ENCODE assay signal across 12 cellular contexts in genomic region chr10:80501381-80501912, GRCh38. TPM values are rescaled to one million over a fixed set of nuclear protein-coding genes. Genes with fewer than 3 reads are reported as not detected.
DNase-seq lines count a peak whose midpoint lies in the region; ATAC-seq and TF ChIP-seq lines count a peak whose summit lies in the region.
"Had no signal": no experiment of that assay in that cellular context is flagged by ENCODE, and none has a peak within 500 bp of the region (broad histone marks: within the 10 kb centered on the region; RNA-seq: fewer than 3 reads in every experiment).

No MANE protein-coding gene starts in this region.

- TF ChIP-seq CTCF in colonic mucosa (IDR thresholded peaks at IDR 0.05): no peak
- TF ChIP-seq CTCF in neural crest cell (conservative IDR thresholded peaks at IDR 0.05): no peak

- H3K9me3 ChIP-seq in CD4-positive, CD25-positive, alpha-beta regulatory T cell (ENCODE audit: control insufficient read depth in 2 of 2, low read length in 2 of 2): peaks cover 3 to 4% of the 10 kb centered on the region in 2 experiments
- H3K9me3 ChIP-seq in colonic mucosa: no peaks in the 10 kb centered on the region

- DNase-seq in CD4-positive, CD25-positive, alpha-beta regulatory T cell: no peak
- DNase-seq in M059J (ENCODE audit: low read depth) (peak; percentile 82), colonic mucosa (no peak), neural crest cell (ENCODE audit: low read depth, low spot score) (no peak), NCI-H1417 treated with DMSO at 0.1 percent for 48 hours (lab: John Stamatoyannopoulos, UW) (no peak), cortex of kidney (lab: John Stamatoyannopoulos, UW) (no peak), NCI-H2107 (lab: John Stamatoyannopoulos, UW) (no peak)
- DNase-seq: activated CD4-positive, alpha-beta T cell treated with anti-CD3 and anti-CD28 coated beads, Interleukin-2, amount 50 U/mL, for 4 hours; midbrain had no signal

- H3K4me3 ChIP-seq in CD4-positive, CD25-positive, alpha-beta regulatory T cell (ENCODE audit: low read depth, low read length): peak overlapping the region; percentile 16
- no peak overlapping the region for H3K4me3 ChIP-seq in colonic mucosa

- peak overlapping the region; percentile 64 for H3K27ac ChIP-seq in CD4-positive, CD25-positive, alpha-beta regulatory T cell (ENCODE audit: insufficient read depth, low read length, poor library complexity, severe bottlenecking)
- H3K27ac ChIP-seq in colonic mucosa: peak overlapping the region; percentile 18

- peak overlapping the region in 2 of 3 donors; percentile 89 to 97 for H3K27ac Mint-ChIP-seq in CD4-positive, CD25-positive, alpha-beta regulatory T cell
- peak overlapping the region; percentile 39 for H3K27ac Mint-ChIP-seq in neural crest cell (ENCODE audit: unreplicated experiment)

- no peaks in the 10 kb centered on the region for H3K27me3 Mint-ChIP-seq in CD4-positive, CD25-positive, alpha-beta regulatory T cell
- H3K27me3 Mint-ChIP-seq in neural crest cell (ENCODE audit: low read depth): no peaks in the 10 kb centered on the region

- peaks cover 0 to 6% (median 0%) of the 10 kb centered on the region in 7 donors for H3K9me3 Mint-ChIP-seq in CD4-positive, CD25-positive, alpha-beta regulatory T cell
- H3K9me3 Mint-ChIP-seq in neural crest cell: no peaks in the 10 kb centered on the region

- H3K36me3 ChIP-seq in CD4-positive, CD25-positive, alpha-beta regulatory T cell (ENCODE audit: control insufficient read depth, insufficient read depth, low read length): peaks cover 13% of the 10 kb centered on the region
- no peaks in the 10 kb centered on the region for H3K36me3 ChIP-seq in colonic mucosa

- H3K4me1 Mint-ChIP-seq in CD4-positive, CD25-positive, alpha-beta regulatory T cell: peaks cover 29 to 96% (median 79%) of the 10 kb centered on the region in 4 donors
- peaks cover 87% of the 10 kb centered on the region for H3K4me1 Mint-ChIP-seq in neural crest cell

- peaks cover 94% of the 10 kb centered on the region for H3K4me1 ChIP-seq in CD4-positive, CD25-positive, alpha-beta regulatory T cell (ENCODE audit: control insufficient read depth, insufficient read depth, low read length, poor library complexity, severe bottlenecking)
- peaks cover 54% of the 10 kb centered on the region for H3K4me1 ChIP-seq in colonic mucosa

- intact Hi-C loops in colonic mucosa (cut with DNase I): no loop called here

- H3K36me3 Mint-ChIP-seq in CD4-positive, CD25-positive, alpha-beta regulatory T cell: peaks cover 37% of the 10 kb centered on the region
- peaks cover 13% of the 10 kb centered on the region for H3K36me3 Mint-ChIP-seq in neural crest cell (ENCODE audit: low read depth)

- H3K27me3 ChIP-seq in CD4-positive, CD25-positive, alpha-beta regulatory T cell (ENCODE audit: control insufficient read depth, insufficient read depth, low read length): no peaks in the 10 kb centered on the region
- no peaks in the 10 kb centered on the region for H3K27me3 ChIP-seq in colonic mucosa

- ATAC-seq in CD4-positive, CD25-positive, alpha-beta regulatory T cell (ENCODE audit: low read depth in 2 of 2): no peak
- no peak for ATAC-seq in HG03196 (IDR thresholded peaks at IDR 0.05; ENCODE audit: unreplicated experiment)

- H3K9ac ChIP-seq in colonic mucosa (ENCODE audit: low read depth in 2 of 2, low read length in 2 of 2): no peak overlapping the region

- peak overlapping the region in 3 of 4 donors; percentile 15 to 85 (median 81) for H3K4me3 Mint-ChIP-seq in CD4-positive, CD25-positive, alpha-beta regulatory T cell
- no peak overlapping the region for H3K4me3 Mint-ChIP-seq in neural crest cell

RNA-seq across cellular contexts. Expression of gene SH2D4B, which starts 36.3 kb away (rescaled TPM):
- 0.25 TPM for total RNA-seq in CD4-positive, CD25-positive, alpha-beta regulatory T cell
- not detected for polyA plus RNA-seq in CD4-positive, CD25-positive, alpha-beta regulatory T cell
- not detected in 2 replicates for total RNA-seq in M059J (2014; rRNA removed; shearing (Covaris generic))
- not detected for total RNA-seq in colonic mucosa
- total RNA-seq in neural crest cell: 0.09 and 0.16 TPM in 2 replicates
- total RNA-seq: epithelial cell of proximal tubule, G401 had no signal

RNA-seq across cellular contexts. Expression of gene TSPAN14, which starts 47.3 kb away (rescaled TPM):
- 198 TPM for total RNA-seq in CD4-positive, CD25-positive, alpha-beta regulatory T cell
- polyA plus RNA-seq in CD4-positive, CD25-positive, alpha-beta regulatory T cell: 100 to 1,000 TPM; 157 to 270 (median 180) TPM
- total RNA-seq in M059J (2014; rRNA removed; shearing (Covaris generic)): 32.0 and 44.4 TPM in 2 replicates
- total RNA-seq in colonic mucosa (10 to 100 TPM; 83.5 to 91.7 TPM), neural crest cell (140 and 144 TPM in 2 replicates)
